In genomic region chr14:96986701-96987474, GRCh38 we compare ENCODE assay signal across 22 cellular contexts.
DNase-seq lines count a peak whose midpoint lies in the region; ATAC-seq and TF ChIP-seq lines count a peak whose summit lies in the region.
"Had no signal": no experiment of that assay in that cellular context is flagged by ENCODE, and none has a peak within 500 bp of the region (broad histone marks: within the 10 kb centered on the region; RNA-seq: fewer than 3 reads in every experiment).

No MANE protein-coding gene starts in this region.

- H3K4me1 ChIP-seq in adrenal gland (replicated peaks in 1 of 2) = no peaks in the 10 kb centered on the region
- H3K4me1 ChIP-seq: body of pancreas, sigmoid colon, vagina had no signal

- ATAC-seq in GM19452 (IDR thresholded peaks at IDR 0.05; ENCODE audit: unreplicated experiment) (peak; percentile 64), memory B cell (ENCODE audit: low read depth) (peak; percentile 83), GM21717 (IDR thresholded peaks at IDR 0.05; ENCODE audit: unreplicated experiment) (no peak)
- ATAC-seq: body of pancreas; left ventricle myocardium superior; stimulated activated effector memory CD8-positive, alpha-beta T cell treated with anti-CD3 and anti-CD28 coated beads, Interleukin-12 subunit alpha, Interleukin-12 subunit beta, amount 100 ng/mL, for 72 hours had no signal

- no peaks in the 10 kb centered on the region for H3K36me3 Mint-ChIP-seq in memory B cell
- H3K36me3 Mint-ChIP-seq: activated CD4-positive, alpha-beta memory T cell treated with anti-CD3 and anti-CD28 coated beads for 36 hours; neural progenitor cell; stimulated activated effector memory CD8-positive, alpha-beta T cell treated with anti-CD3 and anti-CD28 coated beads, Interleukin-12 subunit alpha, Interleukin-12 subunit beta, amount 100 ng/mL, for 72 hours had no signal

- no peak overlapping the region for H3K27ac ChIP-seq in adrenal gland
- H3K27ac ChIP-seq: body of pancreas, C4-2B, dorsolateral prefrontal cortex, neural progenitor cell, sigmoid colon, vagina had no signal

- H3K4me1 Mint-ChIP-seq in memory B cell = peaks cover 31% of the 10 kb centered on the region

- no peaks in the 10 kb centered on the region for H3K9me3 Mint-ChIP-seq in memory B cell
- H3K9me3 Mint-ChIP-seq: activated CD4-positive, alpha-beta memory T cell treated with anti-CD3 and anti-CD28 coated beads for 36 hours; neural progenitor cell; stimulated activated effector memory CD8-positive, alpha-beta T cell treated with anti-CD3 and anti-CD28 coated beads, Interleukin-12 subunit alpha, Interleukin-12 subunit beta, amount 100 ng/mL, for 72 hours had no signal

- intact Hi-C loops in adrenal gland (cut with DNase I) = no loop called here

- 57 to 66% (median 60%) methylated on average over 7 of the region's 7 CpGs for WGBS in adrenal gland, 4 donors

- no peaks in the 10 kb centered on the region for H3K36me3 ChIP-seq in adrenal gland (replicated peaks in 1 of 2)
- H3K36me3 ChIP-seq: neural progenitor cell, sigmoid colon, vagina had no signal

- H3K9me3 ChIP-seq in adrenal gland (replicated peaks in 1 of 3) = no peaks in the 10 kb centered on the region
- H3K9me3 ChIP-seq: body of pancreas, vagina had no signal

- no peak overlapping the region for H3K4me3 ChIP-seq in adrenal gland
- H3K4me3 ChIP-seq: body of pancreas, dorsolateral prefrontal cortex, neural progenitor cell, sigmoid colon, vagina had no signal

- DNase-seq in DMS79 (lab: John Stamatoyannopoulos, UW) (peak; percentile 96), NCI-H69 (lab: John Stamatoyannopoulos, UW) (peak; percentile 49), memory B cell (ENCODE audit: low spot score in 2 of 2) (peak in 1 of 2 donors; percentile 2), adrenal gland (no peak), HuH-7.5 (ENCODE audit: low spot score) (no peak)
- DNase-seq in activated CD4-positive, alpha-beta T cell treated with anti-CD3 and anti-CD28 coated beads, Interleukin-2, amount 50 U/mL, for 4 hours = no peak
- DNase-seq: activated CD4-positive, alpha-beta memory T cell treated with anti-CD3 and anti-CD28 coated beads for 36 hours; activated effector memory CD4-positive, alpha-beta T cell treated with anti-CD3 and anti-CD28 coated beads, Interleukin-2, amount 50 U/mL, for 16 hours; body of pancreas; dorsolateral prefrontal cortex; left ventricle myocardium superior; NCI-H1417 treated with DMSO at 0.1 percent for 48 hours; NCI-H446 treated with DMSO at 0.1 percent for 48 hours; sigmoid colon; stimulated activated CD4-positive, alpha-beta T cell treated with anti-CD3 and anti-CD28 coated beads, Interleukin-4, amount 100 ng/mL, for 4 hours; T1000 had no signal

- H3K27me3 Mint-ChIP-seq in memory B cell = no peaks in the 10 kb centered on the region
- H3K27me3 Mint-ChIP-seq: activated CD4-positive, alpha-beta memory T cell treated with anti-CD3 and anti-CD28 coated beads for 36 hours had no signal

- TF ChIP-seq POLR2A in adrenal gland (IDR thresholded peaks at IDR 0.05) = no peak

- no peak for TF ChIP-seq CTCF in adrenal gland (IDR thresholded peaks at IDR 0.05)

- H3K4me3 Mint-ChIP-seq in memory B cell = peak overlapping the region; percentile 15
- H3K4me3 Mint-ChIP-seq: activated CD4-positive, alpha-beta memory T cell treated with anti-CD3 and anti-CD28 coated beads for 36 hours; neural progenitor cell; stimulated activated effector memory CD8-positive, alpha-beta T cell treated with anti-CD3 and anti-CD28 coated beads, Interleukin-12 subunit alpha, Interleukin-12 subunit beta, amount 100 ng/mL, for 72 hours had no signal

- H3K27ac Mint-ChIP-seq in memory B cell = peak overlapping the region; percentile 62
- H3K27ac Mint-ChIP-seq: activated CD4-positive, alpha-beta memory T cell treated with anti-CD3 and anti-CD28 coated beads for 36 hours; neural progenitor cell; stimulated activated effector memory CD8-positive, alpha-beta T cell treated with anti-CD3 and anti-CD28 coated beads, Interleukin-12 subunit alpha, Interleukin-12 subunit beta, amount 100 ng/mL, for 72 hours had no signal

- H3K27me3 ChIP-seq in adrenal gland = no peaks in the 10 kb centered on the region
- H3K27me3 ChIP-seq: body of pancreas, neural progenitor cell, sigmoid colon, vagina had no signal

Comparison
In these comparisons a context has a peak if more than half of its experiments do, and no peak if none do; other contexts are left out.
1. DNase-seq: peak in DMS79 (single experiment) and NCI-H69 (single experiment); none in adrenal gland (0 of 7), HuH-7.5 (single experiment) and activated CD4-positive, alpha-beta T cell treated with anti-CD3 and anti-CD28 coated beads, Interleukin-2, amount 50 U/mL, for 4 hours (0 of 2).